ENCODE assay signal across 9 cellular contexts in the genomic region with DNA sequence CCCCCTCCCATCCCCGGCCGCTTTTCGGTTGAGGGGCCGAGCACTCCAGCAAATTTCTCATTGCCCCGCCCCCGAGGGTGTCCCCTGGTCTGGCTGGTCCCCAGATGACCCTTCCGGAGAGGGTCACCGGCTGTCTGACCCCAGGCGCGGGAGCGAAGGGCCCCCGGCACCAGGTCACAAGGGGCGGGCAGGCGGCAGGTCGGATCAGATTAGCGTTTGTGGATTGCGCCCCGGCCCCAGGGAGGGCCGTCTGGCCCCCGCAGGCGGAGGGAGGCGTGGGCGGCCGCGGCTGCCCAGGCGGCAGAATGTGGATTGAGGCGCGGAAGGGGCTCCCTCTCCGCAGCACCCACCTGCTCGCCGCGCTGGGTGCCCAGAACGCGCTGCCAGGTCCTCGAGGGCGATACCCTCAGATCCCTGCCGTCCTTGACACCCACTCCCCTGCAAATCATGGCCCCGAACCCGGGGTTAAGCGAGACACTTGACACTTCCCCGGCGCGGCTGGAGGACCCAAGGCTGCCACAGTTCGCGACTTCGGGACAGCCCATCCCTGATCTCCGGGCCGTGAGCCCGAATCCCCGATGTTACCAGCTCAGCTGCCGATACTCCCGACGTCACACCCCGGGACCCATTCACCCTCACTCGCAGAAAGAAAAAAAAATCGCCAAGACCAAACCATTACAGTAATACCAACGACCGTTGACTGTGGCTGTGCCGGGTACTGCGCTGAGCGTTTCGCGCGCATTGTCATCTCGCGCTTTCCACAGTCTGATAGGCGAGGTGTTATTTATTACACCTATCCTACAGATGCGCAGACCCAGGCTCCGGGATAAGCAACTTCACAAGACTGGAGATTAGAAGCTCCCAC. TPM values are rescaled to one million over a fixed set of nuclear protein-coding genes. Genes with fewer than 3 reads are reported as not detected.
DNase-seq lines count a peak whose midpoint lies in the region; FAIRE-seq and TF ChIP-seq lines count a peak whose summit lies in the region.
"Had no signal": no experiment of that assay in that cellular context is flagged by ENCODE, and none has a peak within 500 bp of the region (broad histone marks: within the 10 kb centered on the region; RNA-seq: fewer than 3 reads in every experiment).

No MANE protein-coding gene starts in this region.

- H3K27ac ChIP-seq in colonic mucosa (no peak overlapping the region), mesodermal cell (ENCODE audit: low read depth, low read length, severe bottlenecking) (no peak overlapping the region), urinary bladder (ENCODE audit: low read depth) (no peak overlapping the region)

- intact Hi-C loops in colonic mucosa (cut with DNase I), result no loop called here

- peak overlapping the region; percentile 13 for H3K4me3 ChIP-seq in colonic mucosa
- peak overlapping the region; percentile 14 for H3K4me3 ChIP-seq in mesodermal cell (ENCODE audit: extremely low read depth, insufficient read depth, low read length, poor library complexity, severe bottlenecking)
- peak overlapping the region; percentile 26 for H3K4me3 ChIP-seq in urinary bladder (ENCODE audit: low read depth, low read length)

- peak; percentile 42 for DNase-seq in stimulated activated CD4-positive, alpha-beta T cell treated with anti-CD3 and anti-CD28 coated beads, Interleukin-15, amount 100 ng/mL, for 24 hours
- no peak for DNase-seq in stimulated activated CD4-positive, alpha-beta T cell treated with anti-CD3 and anti-CD28 coated beads, Interleukin-12 subunit alpha, Interleukin-12 subunit beta, amount 100 ng/mL, for 4 hours
- DNase-seq in colonic mucosa, result no peak
- DNase-seq in NAMALWA (ENCODE audit: low spot score), result no peak
- DNase-seq in GM19239 (ENCODE audit: insufficient read length, low spot score), result no peak
- no peak for DNase-seq in COLO829 (ENCODE audit: low spot score)

- 1 to 2% methylated on average over 56 to 64 of the region's 69 CpGs for WGBS in mesodermal cell (ENCODE audit: insufficient coverage in 2 of 2), 2 experiments
- WGBS in urinary bladder, result 6% methylated on average over 68 of the region's 69 CpGs

- peaks cover 12% of the 10 kb centered on the region for H3K4me1 ChIP-seq in colonic mucosa
- peaks cover 5% of the 10 kb centered on the region for H3K4me1 ChIP-seq in mesodermal cell (ENCODE audit: control insufficient read depth, insufficient read depth, low read length, poor library complexity, severe bottlenecking)
- H3K4me1 ChIP-seq in urinary bladder (ENCODE audit: insufficient read depth), result no peaks in the 10 kb centered on the region

- H3K36me3 ChIP-seq in colonic mucosa, result no peaks in the 10 kb centered on the region
- H3K36me3 ChIP-seq in mesodermal cell (ENCODE audit: control insufficient read depth, insufficient read depth, low read length), result no peaks in the 10 kb centered on the region
- H3K36me3 ChIP-seq in urinary bladder (ENCODE audit: insufficient read depth), result no peaks in the 10 kb centered on the region

- H3K27me3 ChIP-seq in colonic mucosa, result peaks cover 33% of the 10 kb centered on the region

- no peak for TF ChIP-seq CTCF in colonic mucosa (IDR thresholded peaks at IDR 0.05)

- no peak overlapping the region for H3K9ac ChIP-seq in colonic mucosa (ENCODE audit: low read depth in 2 of 2, low read length in 2 of 2)

- no peak for FAIRE-seq in GM19239 (lab: Jason Lieb, UNC)

- H3K9me3 ChIP-seq in colonic mucosa (no peaks in the 10 kb centered on the region), mesodermal cell (ENCODE audit: control insufficient read depth, low read length) (no peaks in the 10 kb centered on the region)

RNA-seq across cellular contexts. Expression of a gene that starts 1.0 kb away (rescaled TPM):
- total RNA-seq in colonic mucosa (under 1 TPM in 1 of 2 donors, not detected in 1; 0.17 TPM), urinary bladder (not detected)
- polyA plus RNA-seq in mesodermal cell (2013, experiment 1 of 2), result not detected
- polyA plus RNA-seq in mesodermal cell (2013, experiment 2 of 2), result 0.61 TPM
- not detected for polyA plus RNA-seq in urinary bladder
- total RNA-seq: mononuclear cell had no signal

RNA-seq across cellular contexts. Expression of a gene that starts 36.6 kb away (rescaled TPM):
- 10 to 100 TPM; 77.1 to 77.7 TPM for total RNA-seq in colonic mucosa
- 62.8 TPM for polyA plus RNA-seq in mesodermal cell (2013, experiment 1 of 2)
- 56.5 TPM for polyA plus RNA-seq in mesodermal cell (2013, experiment 2 of 2)
- total RNA-seq in urinary bladder, result 52.1 TPM
- polyA plus RNA-seq in urinary bladder, result 48.3 TPM

RNA-seq across cellular contexts. Expression of a gene that starts 38.0 kb away (rescaled TPM):
- total RNA-seq in colonic mucosa, result 1 to 10 TPM; 1.3 to 2.5 TPM
- 11.8 TPM for polyA plus RNA-seq in mesodermal cell (2013, experiment 1 of 2)
- 9.0 TPM for polyA plus RNA-seq in mesodermal cell (2013, experiment 2 of 2)
- total RNA-seq in urinary bladder, result 10.2 TPM
- polyA plus RNA-seq in urinary bladder, result 5.7 TPM

RNA-seq across cellular contexts. Expression of a gene that starts 58.1 kb away (rescaled TPM):
- 1 to 10 TPM; 5.0 to 9.8 TPM for total RNA-seq in colonic mucosa
- polyA plus RNA-seq in mesodermal cell (2013, experiment 1 of 2), result 13.5 TPM
- polyA plus RNA-seq in mesodermal cell (2013, experiment 2 of 2), result 12.5 TPM
- 4.1 TPM for total RNA-seq in urinary bladder
- 15.0 TPM for polyA plus RNA-seq in urinary bladder
